In the genomic region with DNA sequence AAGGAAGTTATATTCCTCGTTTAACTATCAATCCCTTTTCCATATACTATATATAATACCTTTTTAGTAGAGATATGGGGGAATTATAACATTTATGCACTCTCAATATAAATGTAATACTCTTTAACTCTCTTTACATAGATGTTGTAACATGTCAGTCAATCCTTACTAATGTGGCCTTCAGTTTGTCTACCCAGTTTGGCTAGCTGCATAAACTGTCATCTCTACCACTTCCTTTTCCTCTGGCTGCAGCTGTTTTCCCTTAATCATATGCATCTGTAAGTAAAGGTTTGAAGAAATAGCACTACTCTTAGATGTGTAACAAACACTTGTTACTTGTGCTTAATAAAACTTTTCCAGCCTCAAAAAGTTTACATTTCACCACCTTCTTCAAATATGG, we compare ENCODE assay signal across 9 cellular contexts. TPM values are rescaled to one million over a fixed set of nuclear protein-coding genes. Genes with fewer than 3 reads are reported as not detected.
DNase-seq lines count a peak whose midpoint lies in the region; ATAC-seq and TF ChIP-seq lines count a peak whose summit lies in the region.
"Had no signal": no experiment of that assay in that cellular context is flagged by ENCODE, and none has a peak within 500 bp of the region (broad histone marks: within the 10 kb centered on the region; RNA-seq: fewer than 3 reads in every experiment).

No MANE protein-coding gene starts in this region.

- peaks cover 99% of the 10 kb centered on the region for H3K79me2 ChIP-seq in OCI-LY7 (ENCODE audit: insufficient read depth, low read depth, low read length)

- peaks cover 40% of the 10 kb centered on the region for H3K36me3 Mint-ChIP-seq in activated CD4-positive, alpha-beta T cell treated with anti-CD3 and anti-CD28 coated beads, Interleukin-2, amount 10 ng/mL, durations not matched to agents 7 days and 5 days (ENCODE audit: low read depth)

- H2AFZ ChIP-seq in OCI-LY7 (ENCODE audit: low read length), result no peak overlapping the region

- H4K20me1 ChIP-seq in OCI-LY7 (ENCODE audit: insufficient read depth, low read length), result no peaks in the 10 kb centered on the region

- peak; percentile 61 for DNase-seq in activated CD4-positive, alpha-beta T cell treated with anti-CD3 and anti-CD28 coated beads, Interleukin-2, amount 10 ng/mL, durations not matched to agents 7 days and 5 days
- DNase-seq in activated CD4-positive, alpha-beta T cell treated with anti-CD3 and anti-CD28 coated beads, Interleukin-2, amount 50 U/mL, for 48 hours, result no peak
- DNase-seq in OCI-LY7 (ENCODE audit: low spot score), result peak; percentile 81
- no peak for DNase-seq in spleen
- DNase-seq in NK-92 treated with Interleukin-12 subunit alpha and Interleukin-12 subunit beta, amount 100 ng/mL, for 24 hours (lab: John Stamatoyannopoulos, UW), result no peak
- no peak for DNase-seq in DMS79 treated with DMSO at 0.1 percent for 48 hours (lab: John Stamatoyannopoulos, UW)
- DNase-seq: SHP77 treated with DMSO at 0.1 percent for 48 hours had no signal

- ATAC-seq in HG02938 (IDR thresholded peaks at IDR 0.05; ENCODE audit: unreplicated experiment) (peak; percentile 51), GM19455 (IDR thresholded peaks at IDR 0.05; ENCODE audit: unreplicated experiment) (no peak)

- no TSS peak for BruUV-seq in OCI-LY7 (replicated peaks; lab: Mats Ljungman, UMichigan)

- peaks cover 16% of the 10 kb centered on the region for H3K36me3 ChIP-seq in OCI-LY7 (ENCODE audit: insufficient read depth, low read length)
- no peaks in the 10 kb centered on the region for H3K36me3 ChIP-seq in spleen

- intact Hi-C loops in OCI-LY7 (cut with micrococcal nuclease; ENCODE audit: unreplicated experiment) (loop anchor here (5.0 kb wide), 1 partner anchor 100 kb away; no protein-coding TSS in a partner anchor), spleen (cut with DNase I; ENCODE audit: low total_unique reads) (no loop called here)

- peak overlapping the region; percentile 61 for H3K4me3 Mint-ChIP-seq in activated CD4-positive, alpha-beta T cell treated with anti-CD3 and anti-CD28 coated beads, Interleukin-2, amount 10 ng/mL, durations not matched to agents 7 days and 5 days

- H3K4me3 ChIP-seq in OCI-LY7 (ENCODE audit: low read depth, low read length, poor library complexity, severe bottlenecking) (peak overlapping the region; percentile 53), spleen (no peak overlapping the region)

- CTCF ChIA-PET in activated CD4-positive, alpha-beta T cell treated with anti-CD3 and anti-CD28 coated beads, Interleukin-2, amount 10 ng/mL, durations not matched to agents 7 days and 5 days (lab: Charles Lee), result interaction anchor here (0.6 to 3.9 kb wide), 7 partner anchors 9 to 71 kb away, joined by 3 to 11 read pairs (median 4); a partner anchor contains a TSS
- CTCF ChIA-PET in OCI-LY7 (lab: Charles Lee; ENCODE audit: unreplicated experiment), result interaction anchor here (1.5 kb wide), 1 partner anchor 11 kb away, joined by 4 read pairs; no protein-coding TSS in a partner anchor

- H3K4me2 ChIP-seq in OCI-LY7 (ENCODE audit: low read length), result peak overlapping the region; percentile 81

- TF ChIP-seq POLR2A in spleen (IDR thresholded peaks at IDR 0.05), result no peak

- POLR2A ChIA-PET in activated CD4-positive, alpha-beta T cell treated with anti-CD3 and anti-CD28 coated beads, Interleukin-2, amount 10 ng/mL, durations not matched to agents 7 days and 5 days (lab: Charles Lee), result interaction anchor here (0.5 kb wide), 1 partner anchor 1491 kb away, joined by 4 read pairs; no protein-coding TSS in a partner anchor
- POLR2A ChIA-PET in OCI-LY7 (lab: Charles Lee), result interaction anchor here (3.0 to 7.0 kb wide), 3 partner anchors 9 to 15 kb away, joined by 15 to 99 read pairs (median 65); a partner anchor contains a TSS

- TF ChIP-seq CTCF in OCI-LY7 (conservative IDR thresholded peaks at IDR 0.05; ENCODE audit: low read length) (no peak), spleen (IDR thresholded peaks at IDR 0.05 in 8 of 11, conservative IDR thresholded peaks at IDR 0.05 in 3 of 11) (no peak)

- H3K9me3 ChIP-seq in OCI-LY7 (ENCODE audit: low read length), result peaks cover 9% of the 10 kb centered on the region; the same call in 1 of the 2 replicates
- H3K9me3 ChIP-seq in spleen, result no peaks in the 10 kb centered on the region

- H3K9me2 ChIP-seq in OCI-LY7 (ENCODE audit: insufficient read depth, low read length), result no peaks in the 10 kb centered on the region

- peak overlapping the region; percentile 99 for H3K27ac ChIP-seq in OCI-LY7 (ENCODE audit: low read depth, low read length, poor library complexity, severe bottlenecking)
- peak overlapping the region in 6 of 8 donors; percentile 25 to 76 (median 51) for H3K27ac ChIP-seq in spleen

- H3K9me3 Mint-ChIP-seq in activated CD4-positive, alpha-beta T cell treated with anti-CD3 and anti-CD28 coated beads, Interleukin-2, amount 10 ng/mL, durations not matched to agents 7 days and 5 days, result peaks cover 8% of the 10 kb centered on the region

- 18 to 35% (median 24%) methylated on average over 1 of the region's 1 CpG for WGBS in spleen, 5 donors

- no peaks in the 10 kb centered on the region for H3K27me3 Mint-ChIP-seq in activated CD4-positive, alpha-beta T cell treated with anti-CD3 and anti-CD28 coated beads, Interleukin-2, amount 10 ng/mL, durations not matched to agents 7 days and 5 days

- H3K4me1 ChIP-seq in OCI-LY7 (ENCODE audit: insufficient read depth, low read length, poor library complexity, severe bottlenecking) (peaks cover 90% of the 10 kb centered on the region), spleen (peaks cover 33 to 98% (median 74%) of the 10 kb centered on the region in 6 donors)

- H3K27ac Mint-ChIP-seq in activated CD4-positive, alpha-beta T cell treated with anti-CD3 and anti-CD28 coated beads, Interleukin-2, amount 10 ng/mL, durations not matched to agents 7 days and 5 days, result peak overlapping the region; percentile 86

- no peaks in the 10 kb centered on the region for H3K27me3 ChIP-seq in spleen (replicated peaks in 1 of 7)

- H3K4me1 Mint-ChIP-seq in activated CD4-positive, alpha-beta T cell treated with anti-CD3 and anti-CD28 coated beads, Interleukin-2, amount 10 ng/mL, durations not matched to agents 7 days and 5 days, result peaks cover 83% of the 10 kb centered on the region

RNA-seq across cellular contexts. Expression of a gene that starts 13.4 kb away (rescaled TPM):
- 10 to 100 TPM; 21.5 to 21.6 TPM for total RNA-seq in activated CD4-positive, alpha-beta T cell treated with anti-CD3 and anti-CD28 coated beads, Interleukin-2, amount 10 ng/mL, durations not matched to agents 7 days and 5 days
- 28.3 and 31.0 TPM in 2 replicates for total RNA-seq in OCI-LY7 (2014; rRNA removed; shearing (Covaris generic))
- total RNA-seq in OCI-LY7 (2022), result 47.7 and 51.8 TPM in 2 replicates
- 10 to 100 TPM; 14.9 to 26.6 (median 17.9) TPM for total RNA-seq in spleen
- polyA plus RNA-seq in spleen, result 1 to 10 TPM; 3.6 to 8.3 (median 5.9) TPM

RNA-seq across cellular contexts. Expression of a gene that starts 13.9 kb away (rescaled TPM):
- 10 to 100 TPM; 11.0 to 11.6 TPM for total RNA-seq in activated CD4-positive, alpha-beta T cell treated with anti-CD3 and anti-CD28 coated beads, Interleukin-2, amount 10 ng/mL, durations not matched to agents 7 days and 5 days
- 5.6 and 8.7 TPM in 2 replicates for total RNA-seq in OCI-LY7 (2014; rRNA removed; shearing (Covaris generic))
- 12.1 and 14.2 TPM in 2 replicates for total RNA-seq in OCI-LY7 (2022)
- 10 to 100 TPM in 3 of 7 donors, 1 to 10 TPM in 4; 7.3 to 17.8 (median 10.0) TPM for total RNA-seq in spleen
- 1 to 10 TPM; 7.1 to 9.5 (median 9.1) TPM for polyA plus RNA-seq in spleen

Comparison
In these comparisons a context has a peak if more than half of its experiments do, and no peak if none do; other contexts are left out.
1. DNase-seq: peak in activated CD4-positive, alpha-beta T cell treated with anti-CD3 and anti-CD28 coated beads, Interleukin-2, amount 10 ng/mL, durations not matched to agents 7 days and 5 days (single experiment) and OCI-LY7 (single experiment); none in activated CD4-positive, alpha-beta T cell treated with anti-CD3 and anti-CD28 coated beads, Interleukin-2, amount 50 U/mL, for 48 hours (0 of 2), spleen (single experiment), NK-92 treated with Interleukin-12 subunit alpha and Interleukin-12 subunit beta, amount 100 ng/mL, for 24 hours (single experiment) and DMS79 treated with DMSO at 0.1 percent for 48 hours (single experiment).